22 cellular contexts compared by ENCODE assay signal in genomic region chr15:73804421-73804820, GRCh38. TPM values are rescaled to one million over a fixed set of nuclear protein-coding genes. Genes with fewer than 3 reads are reported as not detected.
A peak's percentile ranks its signal among the peaks of the same experiment; 100 is the strongest.
DNase-seq lines count a peak whose midpoint lies in the region; ATAC-seq, FAIRE-seq and TF ChIP-seq lines count a peak whose summit lies in the region.
"Had no signal": no experiment of that assay in that cellular context is flagged by ENCODE, and none has a peak within 500 bp of the region (broad histone marks: within the 10 kb centered on the region; RNA-seq: fewer than 3 reads in every experiment).

No MANE protein-coding gene starts in this region.

- no peaks in the 10 kb centered on the region for H3K9me3 Mint-ChIP-seq in activated CD4-positive, alpha-beta memory T cell treated with anti-CD3 and anti-CD28 coated beads for 36 hours
- H3K9me3 Mint-ChIP-seq: activated naive CD4-positive, alpha-beta T cell treated with anti-CD3 and anti-CD28 coated beads, Interleukin-2, amount 50 U/mL, for 24 hours; GM23338; IgD-negative memory B cell; naive thymus-derived CD4-positive, alpha-beta T cell had no signal

- no peak for TF ChIP-seq EP300 in HepG2 (IDR thresholded peaks at IDR 0.05; ENCODE audit: low read depth in 2 of 2, low read length in 2 of 2)
- no peak for TF ChIP-seq EP300 in HepG2 (CRISPR knock-in tag; IDR thresholded peaks at IDR 0.05; ENCODE audit: borderline replicate concordance)

- no peak overlapping the region for H3K4me3 ChIP-seq in HepG2 (replicated peaks in 1 of 3; ENCODE audit: insufficient read depth in 1 of 3, low read depth in 2 of 3, low read length in 3 of 3)
- H3K4me3 ChIP-seq in right lobe of liver, result no peak overlapping the region
- no peak overlapping the region for H3K4me3 ChIP-seq in colonic mucosa
- H3K4me3 ChIP-seq: GM23338, pancreas, sigmoid colon, uterus had no signal

- no peak overlapping the region for H3K4me3 Mint-ChIP-seq in activated CD4-positive, alpha-beta memory T cell treated with anti-CD3 and anti-CD28 coated beads for 36 hours
- H3K4me3 Mint-ChIP-seq: activated naive CD4-positive, alpha-beta T cell treated with anti-CD3 and anti-CD28 coated beads, Interleukin-2, amount 50 U/mL, for 24 hours; GM23338; IgD-negative memory B cell; naive thymus-derived CD4-positive, alpha-beta T cell had no signal

- TF ChIP-seq POLR2A in HepG2 (IDR thresholded peaks at IDR 0.05; ENCODE audit: insufficient read depth in 1 of 2, low read depth in 2 of 2, low read length in 2 of 2), result no peak
- no peak for TF ChIP-seq POLR2A in right lobe of liver (IDR thresholded peaks at IDR 0.05)

- H3K36me3 Mint-ChIP-seq in activated CD4-positive, alpha-beta memory T cell treated with anti-CD3 and anti-CD28 coated beads for 36 hours, result no peaks in the 10 kb centered on the region
- H3K36me3 Mint-ChIP-seq: activated naive CD4-positive, alpha-beta T cell treated with anti-CD3 and anti-CD28 coated beads, Interleukin-2, amount 50 U/mL, for 24 hours; IgD-negative memory B cell; naive thymus-derived CD4-positive, alpha-beta T cell had no signal

- no peaks in the 10 kb centered on the region for H4K20me1 ChIP-seq in HepG2 (ENCODE audit: insufficient read depth, low read length)

- no peak overlapping the region for H3K27ac Mint-ChIP-seq in activated CD4-positive, alpha-beta memory T cell treated with anti-CD3 and anti-CD28 coated beads for 36 hours
- H3K27ac Mint-ChIP-seq: activated naive CD4-positive, alpha-beta T cell treated with anti-CD3 and anti-CD28 coated beads, Interleukin-2, amount 50 U/mL, for 24 hours; GM23338; IgD-negative memory B cell; naive thymus-derived CD4-positive, alpha-beta T cell had no signal

- H3K79me2 ChIP-seq in HepG2 (ENCODE audit: insufficient read depth, low read length), result no peaks in the 10 kb centered on the region

- H3K4me2 ChIP-seq in HepG2 (ENCODE audit: low read depth, low read length), result peak overlapping the region; percentile 46
- H3K4me2 ChIP-seq: GM23338 had no signal

- BruUV-seq in HepG2 (replicated peaks; lab: Mats Ljungman, UMichigan), result no TSS peak

- FAIRE-seq in HepG2 (lab: Jason Lieb, UNC), result no peak
- FAIRE-seq: colon, pancreas had no signal

- peaks cover 5 to 14% of the 10 kb centered on the region in 2 experiments; a peak in 3 of 5 replicates for H3K27me3 ChIP-seq in HepG2 (ENCODE audit: control insufficient read depth in 1 of 2, insufficient read depth in 2 of 2, low read length in 2 of 2)
- no peaks in the 10 kb centered on the region for H3K27me3 ChIP-seq in right lobe of liver
- no peaks in the 10 kb centered on the region for H3K27me3 ChIP-seq in colonic mucosa
- H3K27me3 ChIP-seq: pancreas, sigmoid colon, uterus had no signal

- H3K4me1 ChIP-seq in HepG2 (ENCODE audit: insufficient read depth, low read length) (peaks cover 57% of the 10 kb centered on the region), right lobe of liver (no peaks in the 10 kb centered on the region), colonic mucosa (no peaks in the 10 kb centered on the region)
- H3K4me1 ChIP-seq: pancreas had no signal

- H3K9ac ChIP-seq in HepG2 (ENCODE audit: insufficient read depth, low read depth, low read length) (no peak overlapping the region), colonic mucosa (ENCODE audit: low read depth in 2 of 2, low read length in 2 of 2) (no peak overlapping the region)

- CTCF ChIA-PET in HepG2 (lab: Yijun Ruan, JAX; ENCODE audit: low intra/inter-chr PET ratio, low total read pairs), result no interaction called here
- CTCF ChIA-PET in activated CD4-positive, alpha-beta memory T cell treated with anti-CD3 and anti-CD28 coated beads for 36 hours (lab: Charles Lee), result interaction anchor here (0.7 kb wide), 1 partner anchor 69 kb away, joined by 5 read pairs; no protein-coding TSS in a partner anchor

- H3K4me1 Mint-ChIP-seq in activated CD4-positive, alpha-beta memory T cell treated with anti-CD3 and anti-CD28 coated beads for 36 hours (ENCODE audit: low read depth), result no peaks in the 10 kb centered on the region
- H3K4me1 Mint-ChIP-seq: activated naive CD4-positive, alpha-beta T cell treated with anti-CD3 and anti-CD28 coated beads, Interleukin-2, amount 50 U/mL, for 24 hours; IgD-negative memory B cell had no signal

- ATAC-seq in HepG2, result no peak
- no peak for ATAC-seq in right lobe of liver
- ATAC-seq: GM23338; naive thymus-derived CD4-positive, alpha-beta T cell had no signal

- intact Hi-C loops in HepG2 (cut with micrococcal nuclease; ENCODE audit: unreplicated experiment) (no loop called here), right lobe of liver (cut with DNase I) (no loop called here), colonic mucosa (cut with DNase I) (no loop called here)
- intact Hi-C loops in activated CD4-positive, alpha-beta memory T cell treated with anti-CD3 and anti-CD28 coated beads for 36 hours (cut with micrococcal nuclease), result no loop called here

- POLR2A ChIA-PET in HepG2 (lab: Yijun Ruan, JAX), result no interaction called here
- POLR2A ChIA-PET in activated CD4-positive, alpha-beta memory T cell treated with anti-CD3 and anti-CD28 coated beads for 36 hours (lab: Charles Lee), result no interaction called here

- in situ Hi-C loops in HepG2 (cut with HindIII; ENCODE audit: extremely low pct_ligation_motif_present, low pct_unique_long_range_greater_than_20kb), result no loop called here

- DNase-seq in HepG2 (ENCODE audit: low spot score) (no peak), right lobe of liver (no peak), anterior cingulate cortex (lab: John Stamatoyannopoulos, UW) (peak in 39 of 58 donors; percentile 11 to 84 (median 49)), medulla oblongata (ENCODE audit: extremely low spot score) (peak; percentile 48), NCI-H1092 (lab: John Stamatoyannopoulos, UW) (no peak), HuH-7 (ENCODE audit: low spot score) (no peak), colonic mucosa (no peak)
- DNase-seq in activated CD4-positive, alpha-beta memory T cell treated with anti-CD3 and anti-CD28 coated beads for 36 hours, result no peak
- DNase-seq: activated CD4-positive, alpha-beta T cell treated with anti-CD3 and anti-CD28 coated beads for 48 hours; mesendoderm; naive thymus-derived CD4-positive, alpha-beta T cell; NCI-H510A treated with DMSO at 0.1 percent for 48 hours; pancreas; sigmoid colon; T-helper 2 cell; uterus had no signal

- no peak overlapping the region for H2AFZ ChIP-seq in HepG2 (ENCODE audit: low read length)
- H2AFZ ChIP-seq: GM23338 had no signal

- TF ChIP-seq CTCF in HepG2 (CRISPR knock-in tag; IDR thresholded peaks at IDR 0.05) (no peak), right lobe of liver (IDR thresholded peaks at IDR 0.05) (no peak), colonic mucosa (IDR thresholded peaks at IDR 0.05) (no peak)

- WGBS in HepG2 (ENCODE audit: low lambda C conversion rate), result 27% methylated on average over 4 of the region's 6 CpGs
- WGBS in right lobe of liver (ENCODE audit: insufficient coverage, low coverage, low lambda C conversion rate, missing lambda C conversion rate), result 64% methylated on average over 5 of the region's 6 CpGs

- TF ChIP-seq RAD21 in HepG2 (CRISPR knock-in tag; IDR thresholded peaks at IDR 0.05), result no peak

- peaks cover 5% of the 10 kb centered on the region for H3K27me3 Mint-ChIP-seq in activated CD4-positive, alpha-beta memory T cell treated with anti-CD3 and anti-CD28 coated beads for 36 hours
- H3K27me3 Mint-ChIP-seq: activated naive CD4-positive, alpha-beta T cell treated with anti-CD3 and anti-CD28 coated beads, Interleukin-2, amount 50 U/mL, for 24 hours had no signal

- H3K9me3 ChIP-seq in HepG2 (ENCODE audit: low read length), result no peaks in the 10 kb centered on the region
- no peaks in the 10 kb centered on the region for H3K9me3 ChIP-seq in right lobe of liver
- H3K9me3 ChIP-seq in colonic mucosa, result no peaks in the 10 kb centered on the region
- H3K9me3 ChIP-seq: pancreas, sigmoid colon, uterus had no signal

- H3K36me3 ChIP-seq in HepG2 (replicated peaks in 1 of 2; ENCODE audit: control insufficient read depth in 1 of 2, insufficient read depth in 2 of 2, low read length in 2 of 2) (no peaks in the 10 kb centered on the region), right lobe of liver (no peaks in the 10 kb centered on the region), colonic mucosa (no peaks in the 10 kb centered on the region)
- H3K36me3 ChIP-seq: pancreas, sigmoid colon, uterus had no signal

- H3K27ac ChIP-seq in HepG2 (ENCODE audit: extremely low read length, insufficient read depth, low read length), result no peak overlapping the region
- H3K27ac ChIP-seq in right lobe of liver, result no peak overlapping the region
- no peak overlapping the region for H3K27ac ChIP-seq in colonic mucosa
- H3K27ac ChIP-seq: C4-2B, pancreas, sigmoid colon, uterus had no signal

RNA-seq across cellular contexts. Expression of gene INSYN1, which starts 51.3 kb away (rescaled TPM):
- total RNA-seq in HepG2 (2016; rRNA removed; fragmentation: Illumina TruSeq; extraction: Trizol) (not detected in 2 replicates), right lobe of liver (under 1 TPM; 0.25 to 0.68 (median 0.32) TPM), colonic mucosa (under 1 TPM; 0.32 to 0.58 TPM)
- not detected in 2 replicates for total RNA-seq in HepG2 (2016; cell fraction: cytosol; rRNA removed; fragmentation: Illumina TruSeq; extraction: Trizol; ENCODE audit: low read depth)
- total RNA-seq in HepG2 (2016; cell fraction: insoluble cytoplasmic fraction; rRNA removed; fragmentation: Illumina TruSeq; extraction: Trizol), result not detected in 2 replicates
- total RNA-seq in HepG2 (2016; cell fraction: membrane; rRNA removed; fragmentation: Illumina TruSeq; extraction: Trizol), result not detected in 2 replicates
- total RNA-seq in HepG2 (2016; cell fraction: nucleus; rRNA removed; fragmentation: Illumina TruSeq; extraction: Trizol), result not detected in 2 replicates
- polyA plus RNA-seq in HepG2 (2011; rRNA removed), result not detected in 2 replicates
- polyA plus RNA-seq in HepG2 (2011; cell fraction: cytosol; rRNA removed), result not detected in 2 replicates
- polyA plus RNA-seq in HepG2 (2011; cell fraction: nucleus; rRNA removed), result not detected in 2 replicates
- not detected in 2 replicates for polyA plus RNA-seq in HepG2 (2012)
- not detected in 2 replicates for polyA plus RNA-seq in HepG2 (2016; cell fraction: cytosol; fragmentation: Illumina TruSeq; extraction: Trizol; ENCODE audit: low read depth)
- polyA plus RNA-seq in HepG2 (2016; cell fraction: insoluble cytoplasmic fraction; fragmentation: Illumina TruSeq; extraction: Trizol; ENCODE audit: low read depth), result not detected in 2 replicates
- polyA plus RNA-seq in HepG2 (2016; cell fraction: membrane; fragmentation: Illumina TruSeq; extraction: Trizol; ENCODE audit: low read depth), result not detected in 2 replicates
- polyA plus RNA-seq in HepG2 (2016; cell fraction: nucleus; fragmentation: Illumina TruSeq; extraction: Trizol; ENCODE audit: insufficient read depth, low read depth), result not detected in 2 replicates
- not detected in 2 replicates for polyA minus RNA-seq in HepG2 (2011; rRNA and poly(A)+ RNA removed; ENCODE audit: low replicate concordance)
- polyA minus RNA-seq in HepG2 (2011; cell fraction: cytosol; rRNA and poly(A)+ RNA removed), result not detected in 2 replicates
- not detected in 2 replicates for polyA minus RNA-seq in HepG2 (2011; cell fraction: nucleus; rRNA and poly(A)+ RNA removed)
- total RNA-seq in activated CD4-positive, alpha-beta memory T cell treated with anti-CD3 and anti-CD28 coated beads for 36 hours, result not detected
- total RNA-seq: naive thymus-derived CD4-positive, alpha-beta T cell; RPMI7951 had no signal
- polyA plus RNA-seq: IgD-negative memory B cell; naive thymus-derived CD4-positive, alpha-beta T cell had no signal

Comparison
In these comparisons a context has a peak if more than half of its experiments do, and no peak if none do; other contexts are left out.
1. DNase-seq: peak in anterior cingulate cortex (39 of 58) and medulla oblongata (single experiment); none in HepG2 (single experiment), right lobe of liver (0 of 3), NCI-H1092 (single experiment), HuH-7 (single experiment), colonic mucosa (single experiment) and activated CD4-positive, alpha-beta memory T cell treated with anti-CD3 and anti-CD28 coated beads for 36 hours (single experiment).